In the genomic region with DNA sequence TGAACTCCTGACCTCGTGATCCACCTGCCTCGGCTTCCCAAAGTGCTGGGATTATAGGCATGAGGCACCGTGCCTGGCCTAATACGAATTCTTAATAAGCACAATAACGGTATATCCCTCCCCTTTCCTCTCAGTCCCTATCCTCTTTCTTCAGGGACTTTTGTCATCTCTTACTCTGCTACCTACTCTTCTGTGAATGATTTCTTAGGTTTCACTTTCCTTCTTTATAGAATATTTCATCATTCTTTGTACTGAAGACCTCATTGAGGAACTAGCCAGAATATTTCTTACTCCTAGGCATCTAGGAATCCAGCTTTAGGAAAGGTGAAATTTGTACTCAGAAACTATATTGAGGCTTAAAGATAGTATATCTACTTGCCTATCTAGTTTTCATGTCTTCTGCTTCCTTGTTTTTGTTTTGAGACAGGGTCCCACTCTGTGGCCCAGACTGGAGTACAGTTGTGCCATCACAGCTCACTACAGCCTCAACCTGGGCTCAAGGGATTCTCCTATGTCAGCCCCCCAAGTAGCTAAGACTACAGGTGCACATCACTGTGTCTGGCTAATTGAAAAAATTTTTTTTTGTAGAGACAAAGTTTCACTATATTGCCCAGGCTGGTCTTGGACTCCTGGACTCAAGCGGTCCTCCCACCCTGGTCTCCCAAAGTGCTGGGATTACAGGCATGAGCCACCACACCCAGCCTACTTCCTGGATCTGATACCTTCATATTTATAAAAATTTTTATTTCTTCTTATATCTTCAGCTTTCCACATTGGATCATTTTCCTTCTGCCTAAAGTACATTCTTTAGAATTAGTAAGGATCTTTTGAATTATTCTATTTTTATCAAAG, we compare ENCODE assay signal across 10 cellular contexts.
DNase-seq lines count a peak whose midpoint lies in the region; ATAC-seq and TF ChIP-seq lines count a peak whose summit lies in the region.
"Had no signal": no experiment of that assay in that cellular context is flagged by ENCODE, and none has a peak within 500 bp of the region (broad histone marks: within the 10 kb centered on the region; RNA-seq: fewer than 3 reads in every experiment).

No MANE protein-coding gene starts in this region.

- H3K9me3 ChIP-seq in SK-N-MC (ENCODE audit: low read depth, low read length) (no peaks in the 10 kb centered on the region), mammary epithelial cell (replicated peaks; ENCODE audit: insufficient read depth, low read length) (no peaks in the 10 kb centered on the region)

- CTCF ChIA-PET in mammary epithelial cell (lab: Charles Lee; ENCODE audit: low non-redundant PET), result interaction anchor here (0.5 kb wide), 1 partner anchor 428 kb away, joined by 3 read pairs; no protein-coding TSS in a partner anchor

- H3K36me3 ChIP-seq in SK-N-MC (ENCODE audit: insufficient read depth, low read length) (peaks cover 33% of the 10 kb centered on the region), mammary epithelial cell (ENCODE audit: insufficient read depth, low read length) (peaks cover 17% of the 10 kb centered on the region)

- WGBS in mammary epithelial cell (ENCODE audit: low coverage, missing lambda C conversion rate), result 96% methylated on average over 6 of the region's 6 CpGs

- dilution Hi-C loops in mammary epithelial cell (cut with HindIII; ENCODE audit: low sequenced_read_pairs), result no loop called here

- no peak overlapping the region for H3K4me2 ChIP-seq in mammary epithelial cell (ENCODE audit: insufficient read depth, low read depth, low read length)

- no peaks in the 10 kb centered on the region for H4K20me1 ChIP-seq in mammary epithelial cell (ENCODE audit: insufficient read depth, low read length)

- BruUV-seq in mammary epithelial cell (replicated peaks; lab: Mats Ljungman, UMichigan), result no TSS peak

- peaks cover 81% of the 10 kb centered on the region for H3K36me3 Mint-ChIP-seq in activated T-cell treated with anti-CD3 and anti-CD28 coated beads, Interleukin-2, amount 50 U/mL, for 24 hours (ENCODE audit: low read depth)

- no peak overlapping the region for H3K9ac ChIP-seq in SK-N-MC (ENCODE audit: insufficient read length)
- no peak overlapping the region for H3K9ac ChIP-seq in mammary epithelial cell (ENCODE audit: insufficient read depth, low read length)

- in situ Hi-C loops in mammary epithelial cell (cut with MboI; ENCODE audit: low sequenced_read_pairs in 2 of 2), result no loop called here

- H2AFZ ChIP-seq in mammary epithelial cell (ENCODE audit: low read depth, low read length), result no peak overlapping the region

- H3K79me2 ChIP-seq in mammary epithelial cell (ENCODE audit: insufficient read depth, low read length), result peaks cover 5% of the 10 kb centered on the region

- peak; percentile 76 for ATAC-seq in HG02678 (IDR thresholded peaks at IDR 0.05; ENCODE audit: unreplicated experiment)

- no peaks in the 10 kb centered on the region for H3K27me3 ChIP-seq in mammary epithelial cell (ENCODE audit: insufficient read depth, low read length)

- H3K4me3 ChIP-seq in SK-N-MC (no peak overlapping the region), mammary epithelial cell (replicated peaks in 1 of 3; ENCODE audit: insufficient read depth in 1 of 3, low read depth in 2 of 3, low read length in 3 of 3) (no peak overlapping the region)

- DNase-seq in activated T-cell treated with anti-CD3 and anti-CD28 coated beads, Interleukin-2, amount 50 U/mL, for 24 hours, result no peak
- DNase-seq in activated T-cell treated with anti-CD3 and anti-CD28 coated beads, Interleukin-2, amount 50 U/mL, for 1 hour, result no peak
- DNase-seq in SK-N-MC (ENCODE audit: low read depth, low spot score) (no peak), renal cortical epithelial cell (ENCODE audit: low read depth) (peak; percentile 15), NCI-H1436 (lab: John Stamatoyannopoulos, UW) (no peak), mammary epithelial cell (no peak), DMS 273 (lab: John Stamatoyannopoulos, UW; ENCODE audit: unreplicated experiment) (no peak)
- DNase-seq: NCI-H2081 treated with DMSO at 0.1 percent for 48 hours; stimulated activated naive CD4-positive, alpha-beta T cell treated with Interleukin-2 at 50 U/mL for 16 hours had no signal

- H3K27ac ChIP-seq in SK-N-MC (peak overlapping the region; percentile 43; the same call in 1 of the 2 replicates), mammary epithelial cell (ENCODE audit: insufficient read depth, low read depth, low read length) (no peak overlapping the region)

- peaks cover 44% of the 10 kb centered on the region for H3K4me1 Mint-ChIP-seq in activated T-cell treated with anti-CD3 and anti-CD28 coated beads, Interleukin-2, amount 50 U/mL, for 24 hours (ENCODE audit: low read depth)

- H3K4me3 Mint-ChIP-seq in activated T-cell treated with anti-CD3 and anti-CD28 coated beads, Interleukin-2, amount 50 U/mL, for 24 hours, result no peak overlapping the region

- no peak for TF ChIP-seq CTCF in mammary epithelial cell (conservative IDR thresholded peaks at IDR 0.05 in 1 of 2, IDR thresholded peaks at IDR 0.05 in 1 of 2; ENCODE audit: extremely low read depth in 1 of 2, insufficient read depth in 1 of 2, low read depth in 1 of 2, low read length in 2 of 2)

- intact Hi-C loops in mammary epithelial cell (cut with micrococcal nuclease), result no loop called here

- H3K27ac Mint-ChIP-seq in activated T-cell treated with anti-CD3 and anti-CD28 coated beads, Interleukin-2, amount 50 U/mL, for 24 hours, result peak overlapping the region; percentile 83

- no peaks in the 10 kb centered on the region for H3K27me3 Mint-ChIP-seq in activated T-cell treated with anti-CD3 and anti-CD28 coated beads, Interleukin-2, amount 50 U/mL, for 24 hours

- H3K4me1 ChIP-seq in mammary epithelial cell (ENCODE audit: insufficient read depth, low read length), result no peaks in the 10 kb centered on the region

- no peaks in the 10 kb centered on the region for H3K9me3 Mint-ChIP-seq in activated T-cell treated with anti-CD3 and anti-CD28 coated beads, Interleukin-2, amount 50 U/mL, for 24 hours
